Comparison of ENCODE assay signal across 11 cellular contexts in the genomic region with DNA sequence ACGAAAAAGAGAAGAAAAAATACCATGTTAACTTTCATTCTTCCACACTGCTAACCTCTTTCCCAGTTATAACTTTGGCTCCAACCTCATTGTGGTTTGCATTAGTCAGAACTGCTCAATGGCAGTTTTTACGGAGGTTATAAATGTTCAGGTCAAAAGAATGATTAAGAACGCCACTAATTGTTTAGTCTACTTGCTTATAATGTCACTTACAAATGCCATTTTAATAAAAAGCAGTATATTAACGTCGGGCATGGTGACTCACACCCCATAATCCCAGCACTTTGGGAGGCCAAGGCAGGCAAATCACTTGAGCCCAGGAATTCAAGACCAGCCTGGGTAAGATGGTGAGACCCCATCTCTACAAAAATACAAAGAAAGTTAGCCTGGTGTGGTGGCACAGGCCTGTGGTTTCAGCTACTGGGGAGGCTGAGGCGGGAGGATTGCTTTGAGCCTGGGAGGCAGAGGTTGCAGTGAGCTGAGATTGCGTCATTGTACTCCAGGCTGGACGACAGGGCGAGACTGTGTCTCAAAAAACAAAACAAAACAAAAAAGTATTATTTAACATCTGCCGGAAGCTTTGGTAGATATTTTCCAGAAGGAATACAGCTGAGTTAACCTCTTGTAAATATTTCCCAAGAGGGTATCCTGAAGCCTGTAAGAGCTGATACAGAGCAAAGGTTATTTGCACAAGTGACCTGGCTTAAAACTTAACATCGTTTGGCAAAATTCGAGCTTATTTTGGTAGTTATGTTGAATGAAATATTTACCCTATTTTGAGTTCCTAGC. TPM values are rescaled to one million over a fixed set of nuclear protein-coding genes. Genes with fewer than 3 reads are reported as not detected.
DNase-seq lines count a peak whose midpoint lies in the region; ATAC-seq and TF ChIP-seq lines count a peak whose summit lies in the region.
"Had no signal": no experiment of that assay in that cellular context is flagged by ENCODE, and none has a peak within 500 bp of the region (broad histone marks: within the 10 kb centered on the region; RNA-seq: fewer than 3 reads in every experiment).

No MANE protein-coding gene starts in this region.

- H3K27me3 Mint-ChIP-seq in natural killer cell treated with Interleukin-12 subunit alpha and Interleukin-12 subunit beta and Interleukin-15 and Interleukin-18, amount 100 ng/mL, for 72 hours, result no peaks in the 10 kb centered on the region
- H3K27me3 Mint-ChIP-seq: type B pancreatic cell had no signal

- H3K27ac Mint-ChIP-seq in natural killer cell treated with Interleukin-12 subunit alpha and Interleukin-12 subunit beta and Interleukin-15 and Interleukin-18, amount 100 ng/mL, for 72 hours, result peak overlapping the region; percentile 48 to 66
- H3K27ac Mint-ChIP-seq: type B pancreatic cell had no signal

- CTCF ChIA-PET in BJ (lab: Yijun Ruan, JAX), result interaction anchor here (0.9 kb wide), 1 partner anchor 62 kb away, joined by 3 read pairs; no protein-coding TSS in a partner anchor

- no peaks in the 10 kb centered on the region for H3K36me3 ChIP-seq in BJ (ENCODE audit: control insufficient read depth, insufficient read depth, low read length)

- peak; percentile 50 to 60 for ATAC-seq in natural killer cell treated with Interleukin-12 subunit alpha and Interleukin-12 subunit beta and Interleukin-15 and Interleukin-18, amount 100 ng/mL, for 72 hours
- ATAC-seq in activated CD4-positive, CD25-positive, alpha-beta regulatory T cell treated with anti-CD3 and anti-CD28 coated beads, Interleukin-2, amount 50 U/mL, for 24 hours, result no peak
- no peak for ATAC-seq in HG03135 (IDR thresholded peaks at IDR 0.05; ENCODE audit: unreplicated experiment)

- POLR2A ChIA-PET in BJ (lab: Charles Lee), result no interaction called here

- H3K27me3 ChIP-seq in BJ (ENCODE audit: control insufficient read depth, insufficient read depth, low read length), result no peaks in the 10 kb centered on the region

- no peak for TF ChIP-seq CTCF in BJ (IDR thresholded peaks at IDR 0.05; ENCODE audit: insufficient read depth, low read depth, low read length)

- peaks cover 63 to 65% of the 10 kb centered on the region in 2 donors for H3K4me1 Mint-ChIP-seq in natural killer cell treated with Interleukin-12 subunit alpha and Interleukin-12 subunit beta and Interleukin-15 and Interleukin-18, amount 100 ng/mL, for 72 hours (ENCODE audit: low read depth in 2 of 2)

- H3K4me3 Mint-ChIP-seq in natural killer cell treated with Interleukin-12 subunit alpha and Interleukin-12 subunit beta and Interleukin-15 and Interleukin-18, amount 100 ng/mL, for 72 hours, result peak overlapping the region; percentile 72
- H3K4me3 Mint-ChIP-seq: type B pancreatic cell had no signal

- no peaks in the 10 kb centered on the region for H3K9me3 Mint-ChIP-seq in natural killer cell treated with Interleukin-12 subunit alpha and Interleukin-12 subunit beta and Interleukin-15 and Interleukin-18, amount 100 ng/mL, for 72 hours
- H3K9me3 Mint-ChIP-seq: type B pancreatic cell had no signal

- no peak overlapping the region for H3K4me3 ChIP-seq in BJ (ENCODE audit: low read depth, low read length)

- H3K36me3 Mint-ChIP-seq in natural killer cell treated with Interleukin-12 subunit alpha and Interleukin-12 subunit beta and Interleukin-15 and Interleukin-18, amount 100 ng/mL, for 72 hours, result peaks cover 6% of the 10 kb centered on the region

- peak; percentile 98 for DNase-seq in BJ (ENCODE audit: low read depth)
- DNase-seq in NCI-H226, result peak; percentile 43
- peak; percentile 63 to 83 for DNase-seq in dermis microvascular lymphatic vessel endothelial cell (ENCODE audit: low read depth in 2 of 2)
- no peak for DNase-seq in natural killer cell treated with Interleukin-12 subunit alpha and Interleukin-12 subunit beta and Interleukin-15 and Interleukin-18, amount 100 ng/mL, for 72 hours (ENCODE audit: low spot score)
- DNase-seq in KG1 (lab: John Stamatoyannopoulos, UW), result no peak
- DNase-seq in central memory CD4-positive, alpha-beta T cell, result no peak
- DNase-seq: activated naive CD4-positive, alpha-beta T cell treated with anti-CD3 and anti-CD28 coated beads, Interleukin-2, amount 50 U/mL, for 16 hours; SHP77 treated with DMSO at 0.1 percent for 48 hours had no signal

RNA-seq across cellular contexts. Expression of a gene that starts 5.1 kb away (rescaled TPM):
- 6.9 and 18.5 TPM in 2 replicates for polyA plus RNA-seq in BJ (2011; rRNA removed)
- polyA minus RNA-seq in BJ (2011; rRNA and poly(A)+ RNA removed), result 6.2 and 8.7 TPM in 2 replicates
- total RNA-seq in dermis microvascular lymphatic vessel endothelial cell, result 43.0 and 43.5 TPM in 2 replicates
- 10 to 100 TPM; 54.3 to 62.2 TPM for total RNA-seq in natural killer cell treated with Interleukin-12 subunit alpha and Interleukin-12 subunit beta and Interleukin-15 and Interleukin-18, amount 100 ng/mL, for 72 hours

Comparison
In these comparisons a context has a peak if more than half of its experiments do, and no peak if none do; other contexts are left out.
1. DNase-seq: peak in BJ (single experiment), NCI-H226 (single experiment) and dermis microvascular lymphatic vessel endothelial cell (2 of 2); none in natural killer cell treated with Interleukin-12 subunit alpha and Interleukin-12 subunit beta and Interleukin-15 and Interleukin-18, amount 100 ng/mL, for 72 hours (single experiment), KG1 (single experiment) and central memory CD4-positive, alpha-beta T cell (single experiment).
2. ATAC-seq: peak in natural killer cell treated with Interleukin-12 subunit alpha and Interleukin-12 subunit beta and Interleukin-15 and Interleukin-18, amount 100 ng/mL, for 72 hours (2 of 2); none in activated CD4-positive, CD25-positive, alpha-beta regulatory T cell treated with anti-CD3 and anti-CD28 coated beads, Interleukin-2, amount 50 U/mL, for 24 hours (0 of 2) and HG03135 (single experiment).